Comparison of ENCODE assay signal across 8 cellular contexts in the genomic region with DNA sequence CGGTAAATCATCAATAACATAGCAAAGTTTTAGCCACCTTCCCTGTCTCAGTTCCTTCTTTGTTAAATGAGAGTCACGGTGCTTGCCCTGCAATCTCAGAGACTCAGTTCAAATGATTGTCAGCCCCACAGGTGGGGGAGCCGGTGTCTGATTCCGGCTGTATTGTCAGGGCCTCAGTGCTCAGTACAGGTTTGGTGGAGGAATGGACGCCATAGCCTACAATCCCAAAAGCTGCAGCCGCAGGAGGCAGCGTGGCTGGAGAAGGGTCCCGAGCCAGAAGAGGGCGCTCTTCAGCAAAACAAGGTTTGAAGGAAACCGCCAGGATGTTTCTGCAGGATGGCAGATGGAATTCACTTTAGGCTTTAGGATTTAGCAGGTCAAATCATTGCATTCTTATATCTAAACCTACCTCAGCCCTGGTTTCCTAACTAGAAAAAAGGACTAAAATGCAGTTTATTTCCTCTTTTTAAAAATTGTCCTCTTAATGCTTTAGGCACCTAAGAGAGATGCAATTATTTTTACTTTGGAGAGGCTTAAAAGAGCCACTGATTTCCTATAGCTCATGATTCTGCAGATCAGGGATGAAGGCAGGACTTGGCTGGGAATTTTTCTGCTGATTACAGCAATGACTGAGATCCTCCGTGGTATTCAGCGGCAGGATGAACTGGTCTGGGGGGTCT. TPM values are rescaled to one million over a fixed set of nuclear protein-coding genes. Genes with fewer than 3 reads are reported as not detected.
DNase-seq lines count a peak whose midpoint lies in the region; ATAC-seq and TF ChIP-seq lines count a peak whose summit lies in the region.

No MANE protein-coding gene starts in this region.

- TF ChIP-seq CTCF in retinal pigment epithelial cell (conservative IDR thresholded peaks at IDR 0.05; ENCODE audit: low read depth, low read length): peak; percentile 95

- peaks cover 18% of the 10 kb centered on the region for H3K4me1 Mint-ChIP-seq in T-helper 2 cell treated with Interferon-gamma antibody and Interleukin-4, amounts not matched to agents 5 μg/mL and 100 μg/mL, for 36 hours (ENCODE audit: low read depth)

- DNase-seq in NCI-H1436 (lab: John Stamatoyannopoulos, UW): peak; percentile 82
- DNase-seq in NCI-H1436 treated with DMSO at 0.1 percent for 48 hours (lab: John Stamatoyannopoulos, UW): no peak
- peak; percentile 59 for DNase-seq in NCI-H187 treated with DMSO at 0.1 percent for 48 hours (lab: John Stamatoyannopoulos, UW)
- peak; percentile 61 for DNase-seq in T-helper 2 cell treated with Interferon-gamma antibody and Interleukin-4, amounts not matched to agents 5 μg/mL and 100 μg/mL, for 36 hours (ENCODE audit: low spot score)
- DNase-seq in amniotic stem cell (lab: John Stamatoyannopoulos, UW): peak; percentile 75
- peak; percentile 89 for DNase-seq in left ventricle myocardium superior
- no peak for DNase-seq in retinal pigment epithelial cell (ENCODE audit: low read depth)

- H3K36me3 Mint-ChIP-seq in T-helper 2 cell treated with Interferon-gamma antibody and Interleukin-4, amounts not matched to agents 5 μg/mL and 100 μg/mL, for 36 hours (ENCODE audit: low read depth): no peaks in the 10 kb centered on the region

- peaks cover 2% of the 10 kb centered on the region for H3K27me3 Mint-ChIP-seq in T-helper 2 cell treated with Interferon-gamma antibody and Interleukin-4, amounts not matched to agents 5 μg/mL and 100 μg/mL, for 36 hours (ENCODE audit: low read depth)

- no peak overlapping the region for H3K4me3 Mint-ChIP-seq in T-helper 2 cell treated with Interferon-gamma antibody and Interleukin-4, amounts not matched to agents 5 μg/mL and 100 μg/mL, for 36 hours

- H3K9me3 Mint-ChIP-seq in T-helper 2 cell treated with Interferon-gamma antibody and Interleukin-4, amounts not matched to agents 5 μg/mL and 100 μg/mL, for 36 hours: no peaks in the 10 kb centered on the region

- ATAC-seq in left ventricle myocardium superior (peak; percentile 65), HG03097 (IDR thresholded peaks at IDR 0.05; ENCODE audit: low FRiP score, unreplicated experiment) (no peak)

- H3K27ac Mint-ChIP-seq in T-helper 2 cell treated with Interferon-gamma antibody and Interleukin-4, amounts not matched to agents 5 μg/mL and 100 μg/mL, for 36 hours: no peak overlapping the region

- intact Hi-C loops in left ventricle myocardium superior (cut with micrococcal nuclease): no loop called here

- no peak overlapping the region for H3K4me3 ChIP-seq in retinal pigment epithelial cell (ENCODE audit: low read length)

RNA-seq across cellular contexts. Expression of a gene that starts 29.2 kb away (rescaled TPM):
- 25.4 TPM for total RNA-seq in left ventricle myocardium superior

Comparison
In these comparisons a context has a peak if more than half of its experiments do, and no peak if none do; other contexts are left out.
1. DNase-seq: peak in NCI-H1436 (single experiment), NCI-H187 treated with DMSO at 0.1 percent for 48 hours (single experiment), T-helper 2 cell treated with Interferon-gamma antibody and Interleukin-4, amounts not matched to agents 5 μg/mL and 100 μg/mL, for 36 hours (single experiment), amniotic stem cell (single experiment) and left ventricle myocardium superior (single experiment); none in NCI-H1436 treated with DMSO at 0.1 percent for 48 hours (single experiment) and retinal pigment epithelial cell (single experiment).